ENCODE assay signal across 23 cellular contexts in genomic region chr12:118044075-118044474, GRCh38. TPM values are rescaled to one million over a fixed set of nuclear protein-coding genes. Genes with fewer than 3 reads are reported as not detected.
DNase-seq lines count a peak whose midpoint lies in the region; ATAC-seq and TF ChIP-seq lines count a peak whose summit lies in the region.
"Had no signal": no experiment of that assay in that cellular context is flagged by ENCODE, and none has a peak within 500 bp of the region (broad histone marks: within the 10 kb centered on the region; RNA-seq: fewer than 3 reads in every experiment).

No MANE protein-coding gene starts in this region.

- H3K9me3 Mint-ChIP-seq in T-helper 2 cell treated with Interferon-gamma antibody and Interleukin-4, amounts not matched to agents 5 μg/mL and 100 μg/mL, for 36 hours = no peaks in the 10 kb centered on the region
- no peaks in the 10 kb centered on the region for H3K9me3 Mint-ChIP-seq in activated naive CD4-positive, alpha-beta T cell treated with anti-CD3 and anti-CD28 coated beads, Interleukin-2, amount 50 U/mL, for 24 hours
- H3K9me3 Mint-ChIP-seq in activated naive CD4-positive, alpha-beta T cell treated with anti-CD3 and anti-CD28 coated beads, Interleukin-2, amount 10 ng/mL, durations not matched to agents 7 days and 5 days = no peaks in the 10 kb centered on the region
- no peaks in the 10 kb centered on the region for H3K9me3 Mint-ChIP-seq in activated T-helper 1 cell treated with anti-CD3 and anti-CD28 coated beads, Interleukin-12 subunit alpha, Interleukin-12 subunit beta, Interleukin-2, Interleukin-4 antibody, amounts not matched to agents 30 ng/mL and 10 ng/mL and 1 ng/mL, durations not matched to agents 14 hours and 24 hours and 36 hours
- no peaks in the 10 kb centered on the region for H3K9me3 Mint-ChIP-seq in T-cell
- H3K9me3 Mint-ChIP-seq: CD4-positive, alpha-beta T cell had no signal

- H3K4me1 ChIP-seq in transverse colon = no peaks in the 10 kb centered on the region

- no peak overlapping the region for H3K27ac ChIP-seq in transverse colon
- H3K27ac ChIP-seq: 22Rv1, RWPE1 had no signal

- CTCF ChIA-PET in activated naive CD4-positive, alpha-beta T cell treated with anti-CD3 and anti-CD28 coated beads, Interleukin-2, amount 10 ng/mL, durations not matched to agents 7 days and 5 days (lab: Charles Lee) = interaction anchor here (0.7 to 1.4 kb wide), 2 partner anchors 10 to 11 kb away, joined by 3 to 4 read pairs; no protein-coding TSS in a partner anchor
- CTCF ChIA-PET in T-cell (lab: Charles Lee) = interaction anchor here (0.5 to 1.3 kb wide), 4 partner anchors 13 to 83 kb away, joined by 3 to 11 read pairs (median 4); no protein-coding TSS in a partner anchor

- ATAC-seq in stimulated activated naive CD8-positive, alpha-beta T cell treated with anti-CD3 and anti-CD28 coated beads, Interleukin-15, Interleukin-2, amounts not matched to agents 100 U/mL and 50 U/mL, for 24 hours = peak; percentile 73
- no peak for ATAC-seq in T-cell (replicated peaks in 1 of 4)
- ATAC-seq: PC-3 had no signal

- H3K36me3 Mint-ChIP-seq in T-helper 2 cell treated with Interferon-gamma antibody and Interleukin-4, amounts not matched to agents 5 μg/mL and 100 μg/mL, for 36 hours (ENCODE audit: low read depth) = peaks cover 62% of the 10 kb centered on the region
- H3K36me3 Mint-ChIP-seq in activated naive CD4-positive, alpha-beta T cell treated with anti-CD3 and anti-CD28 coated beads, Interleukin-2, amount 50 U/mL, for 24 hours = peaks cover 15% of the 10 kb centered on the region
- peaks cover 50% of the 10 kb centered on the region for H3K36me3 Mint-ChIP-seq in activated naive CD4-positive, alpha-beta T cell treated with anti-CD3 and anti-CD28 coated beads, Interleukin-2, amount 10 ng/mL, durations not matched to agents 7 days and 5 days
- peaks cover 58% of the 10 kb centered on the region for H3K36me3 Mint-ChIP-seq in activated T-helper 1 cell treated with anti-CD3 and anti-CD28 coated beads, Interleukin-12 subunit alpha, Interleukin-12 subunit beta, Interleukin-2, Interleukin-4 antibody, amounts not matched to agents 30 ng/mL and 10 ng/mL and 1 ng/mL, durations not matched to agents 14 hours and 24 hours and 36 hours (ENCODE audit: low read depth)
- H3K36me3 Mint-ChIP-seq in T-cell = peaks cover 45% of the 10 kb centered on the region

- H3K27me3 Mint-ChIP-seq in T-helper 2 cell treated with Interferon-gamma antibody and Interleukin-4, amounts not matched to agents 5 μg/mL and 100 μg/mL, for 36 hours (ENCODE audit: low read depth) = no peaks in the 10 kb centered on the region
- no peaks in the 10 kb centered on the region for H3K27me3 Mint-ChIP-seq in activated naive CD4-positive, alpha-beta T cell treated with anti-CD3 and anti-CD28 coated beads, Interleukin-2, amount 50 U/mL, for 24 hours
- H3K27me3 Mint-ChIP-seq in activated naive CD4-positive, alpha-beta T cell treated with anti-CD3 and anti-CD28 coated beads, Interleukin-2, amount 10 ng/mL, durations not matched to agents 7 days and 5 days = no peaks in the 10 kb centered on the region
- H3K27me3 Mint-ChIP-seq in activated T-helper 1 cell treated with anti-CD3 and anti-CD28 coated beads, Interleukin-12 subunit alpha, Interleukin-12 subunit beta, Interleukin-2, Interleukin-4 antibody, amounts not matched to agents 30 ng/mL and 10 ng/mL and 1 ng/mL, durations not matched to agents 14 hours and 24 hours and 36 hours (ENCODE audit: insufficient read depth) = no peaks in the 10 kb centered on the region
- no peaks in the 10 kb centered on the region for H3K27me3 Mint-ChIP-seq in T-cell
- H3K27me3 Mint-ChIP-seq: B cell; CD4-positive, alpha-beta T cell; IgD-negative memory B cell had no signal

- in situ Hi-C loops in transverse colon (cut with MboI; ENCODE audit: low pct_ligation_motif_present in 1 of 4, low pct_unique_long_range_greater_than_20kb in 1 of 4, low sequenced_read_pairs in 3 of 4) = no loop called here

- intact Hi-C loops in activated T-helper 1 cell treated with anti-CD3 and anti-CD28 coated beads, Interleukin-12 subunit alpha, Interleukin-12 subunit beta, Interleukin-2, Interleukin-4 antibody, amounts not matched to agents 30 ng/mL and 10 ng/mL and 1 ng/mL, durations not matched to agents 14 hours and 24 hours and 36 hours (cut with micrococcal nuclease) = loop anchor here (1.0 to 10.0 kb wide), 4 partner anchors 8 to 261 kb away; partner anchors contain the start of gene RFC5
- intact Hi-C loops in transverse colon (cut with DNase I; ENCODE audit: low total_unique reads) = no loop called here

- TF ChIP-seq POLR2A in transverse colon (IDR thresholded peaks at IDR 0.05) = no peak

- POLR2A ChIA-PET in T-cell (lab: Charles Lee) = interaction anchor here in 1 of 2 donors (0.5 to 0.6 kb wide), 2 partner anchors 26 to 322 kb away, joined by 3 read pairs; no protein-coding TSS in a partner anchor

- no peaks in the 10 kb centered on the region for H3K9me3 ChIP-seq in transverse colon

- TF ChIP-seq CTCF in transverse colon (IDR thresholded peaks at IDR 0.05) = no peak

- H3K36me3 ChIP-seq in transverse colon = peaks cover 0 to 43% (median 14%) of the 10 kb centered on the region in 4 donors

- peaks cover 32% of the 10 kb centered on the region for H3K4me1 Mint-ChIP-seq in T-helper 2 cell treated with Interferon-gamma antibody and Interleukin-4, amounts not matched to agents 5 μg/mL and 100 μg/mL, for 36 hours (ENCODE audit: low read depth)
- peaks cover 14% of the 10 kb centered on the region for H3K4me1 Mint-ChIP-seq in activated naive CD4-positive, alpha-beta T cell treated with anti-CD3 and anti-CD28 coated beads, Interleukin-2, amount 50 U/mL, for 24 hours
- peaks cover 8% of the 10 kb centered on the region for H3K4me1 Mint-ChIP-seq in activated naive CD4-positive, alpha-beta T cell treated with anti-CD3 and anti-CD28 coated beads, Interleukin-2, amount 10 ng/mL, durations not matched to agents 7 days and 5 days
- H3K4me1 Mint-ChIP-seq in activated T-helper 1 cell treated with anti-CD3 and anti-CD28 coated beads, Interleukin-12 subunit alpha, Interleukin-12 subunit beta, Interleukin-2, Interleukin-4 antibody, amounts not matched to agents 30 ng/mL and 10 ng/mL and 1 ng/mL, durations not matched to agents 14 hours and 24 hours and 36 hours (ENCODE audit: low read depth) = peaks cover 47% of the 10 kb centered on the region
- H3K4me1 Mint-ChIP-seq in T-cell = peaks cover 0 to 8% (median 8%) of the 10 kb centered on the region in 3 donors
- H3K4me1 Mint-ChIP-seq: B cell had no signal

- DNase-seq in T-helper 2 cell treated with Interferon-gamma antibody and Interleukin-4, amounts not matched to agents 5 μg/mL and 100 μg/mL, for 36 hours (ENCODE audit: low spot score) = peak; percentile 36
- no peak for DNase-seq in T-helper 2 cell
- DNase-seq in activated naive CD4-positive, alpha-beta T cell treated with anti-CD3 and anti-CD28 coated beads, Interleukin-2, amount 10 ng/mL, durations not matched to agents 7 days and 5 days = no peak
- DNase-seq in activated T-helper 1 cell treated with anti-CD3 and anti-CD28 coated beads, Interleukin-12 subunit alpha, Interleukin-12 subunit beta, Interleukin-2, Interleukin-4 antibody, amounts not matched to agents 30 ng/mL and 10 ng/mL and 1 ng/mL, durations not matched to agents 14 hours and 24 hours and 36 hours (ENCODE audit: low spot score) = no peak
- no peak for DNase-seq in stimulated activated naive CD8-positive, alpha-beta T cell treated with anti-CD3 and anti-CD28 coated beads, Interleukin-15, Interleukin-2, amounts not matched to agents 100 U/mL and 50 U/mL, for 24 hours
- no peak for DNase-seq in T-cell
- no peak for DNase-seq in transverse colon
- DNase-seq: Calu3; CD4-positive, alpha-beta T cell; DMS53; HCEC 1CT; Kasumi-1; MM.1S; NCI-H1092 treated with DMSO at 0.1 percent for 48 hours; NCI-H1694; NCI-H510A treated with DMSO at 0.1 percent for 48 hours; NCI-H82; PC-3 had no signal

- no peak for TF ChIP-seq EP300 in transverse colon (IDR thresholded peaks at IDR 0.05; ENCODE audit: low read depth)

- 90% methylated on average over 2 of the region's 2 CpGs; no CpG with 5 or more reads in 1 of the 2 donors for WGBS in transverse colon (ENCODE audit: low coverage in 1 of 2), 2 donors

- no peak overlapping the region for H3K27ac Mint-ChIP-seq in T-helper 2 cell treated with Interferon-gamma antibody and Interleukin-4, amounts not matched to agents 5 μg/mL and 100 μg/mL, for 36 hours
- peak overlapping the region; percentile 70 for H3K27ac Mint-ChIP-seq in activated naive CD4-positive, alpha-beta T cell treated with anti-CD3 and anti-CD28 coated beads, Interleukin-2, amount 50 U/mL, for 24 hours
- no peak overlapping the region for H3K27ac Mint-ChIP-seq in activated naive CD4-positive, alpha-beta T cell treated with anti-CD3 and anti-CD28 coated beads, Interleukin-2, amount 10 ng/mL, durations not matched to agents 7 days and 5 days
- peak overlapping the region; percentile 95 for H3K27ac Mint-ChIP-seq in activated T-helper 1 cell treated with anti-CD3 and anti-CD28 coated beads, Interleukin-12 subunit alpha, Interleukin-12 subunit beta, Interleukin-2, Interleukin-4 antibody, amounts not matched to agents 30 ng/mL and 10 ng/mL and 1 ng/mL, durations not matched to agents 14 hours and 24 hours and 36 hours
- peak overlapping the region in 1 of 2 donors; percentile 22 for H3K27ac Mint-ChIP-seq in T-cell
- H3K27ac Mint-ChIP-seq: B cell; CD4-positive, alpha-beta T cell; IgD-negative memory B cell had no signal

- H3K4me3 ChIP-seq in transverse colon = no peak overlapping the region

- no peak overlapping the region for H3K4me3 Mint-ChIP-seq in T-helper 2 cell treated with Interferon-gamma antibody and Interleukin-4, amounts not matched to agents 5 μg/mL and 100 μg/mL, for 36 hours
- H3K4me3 Mint-ChIP-seq in activated naive CD4-positive, alpha-beta T cell treated with anti-CD3 and anti-CD28 coated beads, Interleukin-2, amount 50 U/mL, for 24 hours = peak overlapping the region; percentile 13
- no peak overlapping the region for H3K4me3 Mint-ChIP-seq in activated naive CD4-positive, alpha-beta T cell treated with anti-CD3 and anti-CD28 coated beads, Interleukin-2, amount 10 ng/mL, durations not matched to agents 7 days and 5 days
- H3K4me3 Mint-ChIP-seq in activated T-helper 1 cell treated with anti-CD3 and anti-CD28 coated beads, Interleukin-12 subunit alpha, Interleukin-12 subunit beta, Interleukin-2, Interleukin-4 antibody, amounts not matched to agents 30 ng/mL and 10 ng/mL and 1 ng/mL, durations not matched to agents 14 hours and 24 hours and 36 hours = peak overlapping the region; percentile 72
- H3K4me3 Mint-ChIP-seq in T-cell = no peak overlapping the region
- H3K4me3 Mint-ChIP-seq: B cell; CD4-positive, alpha-beta T cell; IgD-negative memory B cell had no signal

- H3K27me3 ChIP-seq in transverse colon = no peaks in the 10 kb centered on the region

RNA-seq across cellular contexts. Expression of gene WSB2, which starts 16.9 kb away (rescaled TPM):
- total RNA-seq in activated T-helper 1 cell treated with anti-CD3 and anti-CD28 coated beads, Interleukin-12 subunit alpha, Interleukin-12 subunit beta, Interleukin-2, Interleukin-4 antibody, amounts not matched to agents 30 ng/mL and 10 ng/mL and 1 ng/mL, durations not matched to agents 14 hours and 24 hours and 36 hours = 122 and 127 TPM in 2 replicates
- total RNA-seq in T-cell (10 to 100 TPM; 19.6 to 33.7 (median 25.8) TPM), transverse colon (100 to 1,000 TPM; 110 to 193 (median 130) TPM)

RNA-seq across cellular contexts. Expression of gene RFC5, which starts 27.6 kb away (rescaled TPM):
- 73.8 and 87.0 TPM in 2 replicates for total RNA-seq in activated T-helper 1 cell treated with anti-CD3 and anti-CD28 coated beads, Interleukin-12 subunit alpha, Interleukin-12 subunit beta, Interleukin-2, Interleukin-4 antibody, amounts not matched to agents 30 ng/mL and 10 ng/mL and 1 ng/mL, durations not matched to agents 14 hours and 24 hours and 36 hours
- total RNA-seq in T-cell (10 to 100 TPM; 12.4 to 16.3 (median 13.5) TPM), transverse colon (1 to 10 TPM in 3 of 4 donors, not detected in 1; 4.9 to 8.7 (median 7.6) TPM)

RNA-seq across cellular contexts. Expression of gene VSIG10, which starts 59.7 kb away (rescaled TPM):
- total RNA-seq in activated T-helper 1 cell treated with anti-CD3 and anti-CD28 coated beads, Interleukin-12 subunit alpha, Interleukin-12 subunit beta, Interleukin-2, Interleukin-4 antibody, amounts not matched to agents 30 ng/mL and 10 ng/mL and 1 ng/mL, durations not matched to agents 14 hours and 24 hours and 36 hours = 15.1 and 16.0 TPM in 2 replicates
- 1 to 10 TPM; 1.6 to 4.1 (median 3.2) TPM for total RNA-seq in T-cell
- 100 to 1,000 TPM; 122 to 207 (median 155) TPM for total RNA-seq in transverse colon

Comparison
In these comparisons a context has a peak if more than half of its experiments do, and no peak if none do; other contexts are left out.
1. H3K27ac Mint-ChIP-seq: peak in activated naive CD4-positive, alpha-beta T cell treated with anti-CD3 and anti-CD28 coated beads, Interleukin-2, amount 50 U/mL, for 24 hours (single experiment) and activated T-helper 1 cell treated with anti-CD3 and anti-CD28 coated beads, Interleukin-12 subunit alpha, Interleukin-12 subunit beta, Interleukin-2, Interleukin-4 antibody, amounts not matched to agents 30 ng/mL and 10 ng/mL and 1 ng/mL, durations not matched to agents 14 hours and 24 hours and 36 hours (single experiment); none in T-helper 2 cell treated with Interferon-gamma antibody and Interleukin-4, amounts not matched to agents 5 μg/mL and 100 μg/mL, for 36 hours (single experiment) and activated naive CD4-positive, alpha-beta T cell treated with anti-CD3 and anti-CD28 coated beads, Interleukin-2, amount 10 ng/mL, durations not matched to agents 7 days and 5 days (single experiment).
2. H3K4me3 Mint-ChIP-seq: peak in activated naive CD4-positive, alpha-beta T cell treated with anti-CD3 and anti-CD28 coated beads, Interleukin-2, amount 50 U/mL, for 24 hours (single experiment) and activated T-helper 1 cell treated with anti-CD3 and anti-CD28 coated beads, Interleukin-12 subunit alpha, Interleukin-12 subunit beta, Interleukin-2, Interleukin-4 antibody, amounts not matched to agents 30 ng/mL and 10 ng/mL and 1 ng/mL, durations not matched to agents 14 hours and 24 hours and 36 hours (single experiment); none in T-helper 2 cell treated with Interferon-gamma antibody and Interleukin-4, amounts not matched to agents 5 μg/mL and 100 μg/mL, for 36 hours (single experiment), activated naive CD4-positive, alpha-beta T cell treated with anti-CD3 and anti-CD28 coated beads, Interleukin-2, amount 10 ng/mL, durations not matched to agents 7 days and 5 days (single experiment) and T-cell (0 of 3).